In the genomic region with DNA sequence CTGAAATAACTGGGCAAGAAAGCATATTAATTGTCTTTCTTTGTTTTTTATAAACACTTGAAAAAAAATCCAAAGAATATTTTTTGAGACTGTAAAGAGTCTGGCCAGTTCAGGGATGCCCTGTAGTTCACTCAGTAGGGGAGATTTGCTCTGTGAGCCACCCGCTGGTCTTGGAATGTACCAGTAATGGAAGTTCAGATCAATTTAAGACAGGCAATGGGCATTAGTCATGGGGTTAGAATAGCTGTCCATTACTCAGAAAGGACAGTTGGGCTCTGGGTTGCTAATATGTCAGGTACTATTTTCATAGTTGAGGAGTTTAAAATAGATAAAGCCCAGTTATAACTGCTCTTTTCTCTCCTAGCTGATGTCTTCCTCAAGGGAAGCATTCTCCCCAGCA, we compare ENCODE assay signal across 1 cellular context.
TF ChIP-seq lines count a peak whose summit lies in the region.

No MANE protein-coding gene starts in this region.

TF ChIP-seq in HepG2, 621 proteins besides CTCF, POLR2A, EP300 and RAD21:
- TF ChIP-seq NFE2 (CRISPR knock-in tag; IDR thresholded peaks at IDR 0.05) (no peak), ZFP36 (IDR thresholded peaks at IDR 0.05; ENCODE audit: borderline replicate concordance, low read depth, low read length, partially characterized antibody) (no peak), ZNF891 (CRISPR knock-in tag; IDR thresholded peaks at IDR 0.05) (no peak), BORCS8-MEF2B (CRISPR knock-in tag; IDR thresholded peaks at IDR 0.05) (no peak), DR1 (CRISPR knock-in tag; IDR thresholded peaks at IDR 0.05) (no peak), ZNF772 (CRISPR knock-in tag; IDR thresholded peaks at IDR 0.05) (no peak), ZBTB7B (CRISPR knock-in tag; IDR thresholded peaks at IDR 0.05) (no peak), ZNF225 (CRISPR knock-in tag; IDR thresholded peaks at IDR 0.05) (no peak), FOSL2 (CRISPR knock-in tag; IDR thresholded peaks at IDR 0.05) (no peak)
- TF ChIP-seq, protein P1, sequence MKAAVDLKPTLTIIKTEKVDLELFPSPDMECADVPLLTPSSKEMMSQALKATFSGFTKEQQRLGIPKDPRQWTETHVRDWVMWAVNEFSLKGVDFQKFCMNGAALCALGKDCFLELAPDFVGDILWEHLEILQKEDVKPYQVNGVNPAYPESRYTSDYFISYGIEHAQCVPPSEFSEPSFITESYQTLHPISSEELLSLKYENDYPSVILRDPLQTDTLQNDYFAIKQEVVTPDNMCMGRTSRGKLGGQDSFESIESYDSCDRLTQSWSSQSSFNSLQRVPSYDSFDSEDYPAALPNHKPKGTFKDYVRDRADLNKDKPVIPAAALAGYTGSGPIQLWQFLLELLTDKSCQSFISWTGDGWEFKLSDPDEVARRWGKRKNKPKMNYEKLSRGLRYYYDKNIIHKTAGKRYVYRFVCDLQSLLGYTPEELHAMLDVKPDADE (CRISPR knock-in tag; IDR thresholded peaks at IDR 0.05) = no peak
- TF ChIP-seq, protein P2, sequence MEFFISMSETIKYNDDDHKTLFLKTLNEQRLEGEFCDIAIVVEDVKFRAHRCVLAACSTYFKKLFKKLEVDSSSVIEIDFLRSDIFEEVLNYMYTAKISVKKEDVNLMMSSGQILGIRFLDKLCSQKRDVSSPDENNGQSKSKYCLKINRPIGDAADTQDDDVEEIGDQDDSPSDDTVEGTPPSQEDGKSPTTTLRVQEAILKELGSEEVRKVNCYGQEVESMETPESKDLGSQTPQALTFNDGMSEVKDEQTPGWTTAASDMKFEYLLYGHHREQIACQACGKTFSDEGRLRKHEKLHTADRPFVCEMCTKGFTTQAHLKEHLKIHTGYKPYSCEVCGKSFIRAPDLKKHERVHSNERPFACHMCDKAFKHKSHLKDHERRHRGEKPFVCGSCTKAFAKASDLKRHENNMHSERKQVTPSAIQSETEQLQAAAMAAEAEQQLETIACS (CRISPR knock-in tag; IDR thresholded peaks at IDR 0.05) = no peak
- TF ChIP-seq, protein P3, sequence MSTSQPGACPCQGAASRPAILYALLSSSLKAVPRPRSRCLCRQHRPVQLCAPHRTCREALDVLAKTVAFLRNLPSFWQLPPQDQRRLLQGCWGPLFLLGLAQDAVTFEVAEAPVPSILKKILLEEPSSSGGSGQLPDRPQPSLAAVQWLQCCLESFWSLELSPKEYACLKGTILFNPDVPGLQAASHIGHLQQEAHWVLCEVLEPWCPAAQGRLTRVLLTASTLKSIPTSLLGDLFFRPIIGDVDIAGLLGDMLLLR (CRISPR knock-in tag; IDR thresholded peaks at IDR 0.05) = no peak
- TF ChIP-seq, protein P4, sequence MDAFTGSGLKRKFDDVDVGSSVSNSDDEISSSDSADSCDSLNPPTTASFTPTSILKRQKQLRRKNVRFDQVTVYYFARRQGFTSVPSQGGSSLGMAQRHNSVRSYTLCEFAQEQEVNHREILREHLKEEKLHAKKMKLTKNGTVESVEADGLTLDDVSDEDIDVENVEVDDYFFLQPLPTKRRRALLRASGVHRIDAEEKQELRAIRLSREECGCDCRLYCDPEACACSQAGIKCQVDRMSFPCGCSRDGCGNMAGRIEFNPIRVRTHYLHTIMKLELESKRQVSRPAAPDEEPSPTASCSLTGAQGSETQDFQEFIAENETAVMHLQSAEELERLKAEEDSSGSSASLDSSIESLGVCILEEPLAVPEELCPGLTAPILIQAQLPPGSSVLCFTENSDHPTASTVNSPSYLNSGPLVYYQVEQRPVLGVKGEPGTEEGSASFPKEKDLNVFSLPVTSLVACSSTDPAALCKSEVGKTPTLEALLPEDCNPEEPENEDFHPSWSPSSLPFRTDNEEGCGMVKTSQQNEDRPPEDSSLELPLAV (CRISPR knock-in tag; conservative IDR thresholded peaks at IDR 0.05; ENCODE audit: low read depth) = no peak
- TF ChIP-seq, protein P5, sequence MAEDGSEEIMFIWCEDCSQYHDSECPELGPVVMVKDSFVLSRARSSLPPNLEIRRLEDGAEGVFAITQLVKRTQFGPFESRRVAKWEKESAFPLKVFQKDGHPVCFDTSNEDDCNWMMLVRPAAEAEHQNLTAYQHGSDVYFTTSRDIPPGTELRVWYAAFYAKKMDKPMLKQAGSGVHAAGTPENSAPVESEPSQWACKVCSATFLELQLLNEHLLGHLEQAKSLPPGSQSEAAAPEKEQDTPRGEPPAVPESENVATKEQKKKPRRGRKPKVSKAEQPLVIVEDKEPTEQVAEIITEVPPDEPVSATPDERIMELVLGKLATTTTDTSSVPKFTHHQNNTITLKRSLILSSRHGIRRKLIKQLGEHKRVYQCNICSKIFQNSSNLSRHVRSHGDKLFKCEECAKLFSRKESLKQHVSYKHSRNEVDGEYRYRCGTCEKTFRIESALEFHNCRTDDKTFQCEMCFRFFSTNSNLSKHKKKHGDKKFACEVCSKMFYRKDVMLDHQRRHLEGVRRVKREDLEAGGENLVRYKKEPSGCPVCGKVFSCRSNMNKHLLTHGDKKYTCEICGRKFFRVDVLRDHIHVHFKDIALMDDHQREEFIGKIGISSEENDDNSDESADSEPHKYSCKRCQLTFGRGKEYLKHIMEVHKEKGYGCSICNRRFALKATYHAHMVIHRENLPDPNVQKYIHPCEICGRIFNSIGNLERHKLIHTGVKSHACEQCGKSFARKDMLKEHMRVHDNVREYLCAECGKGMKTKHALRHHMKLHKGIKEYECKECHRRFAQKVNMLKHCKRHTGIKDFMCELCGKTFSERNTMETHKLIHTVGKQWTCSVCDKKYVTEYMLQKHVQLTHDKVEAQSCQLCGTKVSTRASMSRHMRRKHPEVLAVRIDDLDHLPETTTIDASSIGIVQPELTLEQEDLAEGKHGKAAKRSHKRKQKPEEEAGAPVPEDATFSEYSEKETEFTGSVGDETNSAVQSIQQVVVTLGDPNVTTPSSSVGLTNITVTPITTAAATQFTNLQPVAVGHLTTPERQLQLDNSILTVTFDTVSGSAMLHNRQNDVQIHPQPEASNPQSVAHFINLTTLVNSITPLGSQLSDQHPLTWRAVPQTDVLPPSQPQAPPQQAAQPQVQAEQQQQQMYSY (CRISPR knock-in tag; IDR thresholded peaks at IDR 0.05) = no peak
TF ChIP-seq in HepG2: peak in this region for 0.
